Comparison of ENCODE assay signal across 9 cellular contexts in genomic region chr4:71188197-71188625, GRCh38.
DNase-seq lines count a peak whose midpoint lies in the region; ATAC-seq and TF ChIP-seq lines count a peak whose summit lies in the region.
"Had no signal": no experiment of that assay in that cellular context is flagged by ENCODE, and none has a peak within 500 bp of the region (broad histone marks: within the 10 kb centered on the region; RNA-seq: fewer than 3 reads in every experiment).

No MANE protein-coding gene starts in this region.

- TF ChIP-seq POLR2A in thyroid gland (IDR thresholded peaks at IDR 0.05), result no peak

- H3K36me3 ChIP-seq in lower lobe of right lung, result no peaks in the 10 kb centered on the region
- H3K36me3 ChIP-seq in thyroid gland, result no peaks in the 10 kb centered on the region

- intact Hi-C loops in activated naive CD4-positive, alpha-beta T cell treated with anti-CD3 and anti-CD28 coated beads for 36 hours (cut with micrococcal nuclease), result loop anchor here (5.0 kb wide), 2 partner anchors 196 to 369 kb away; partner anchors contain the start of gene DCK
- intact Hi-C loops in activated T-helper 2 cell treated with anti-CD3 and anti-CD28 coated beads, Interferon-gamma antibody, Interleukin-2, Interleukin-4, amounts not matched to agents 10 μg/mL and 5 μg/mL and 100 μg/mL, durations not matched to agents 14 hours and 24 hours and 36 hours (cut with micrococcal nuclease), result loop anchor here (10.0 kb wide), 3 partner anchors 193 to 533 kb away; partner anchors contain the start of gene DCK
- intact Hi-C loops in lower lobe of right lung (cut with DNase I) (loop anchor here (10.0 kb wide), 1 partner anchor 527 kb away; no protein-coding TSS in a partner anchor), thyroid gland (cut with DNase I) (no loop called here)

- no peak for ATAC-seq in lower lobe of right lung

- CTCF ChIA-PET in activated naive CD4-positive, alpha-beta T cell treated with anti-CD3 and anti-CD28 coated beads for 36 hours (lab: Charles Lee), result interaction anchor here (1.0 kb wide), 1 partner anchor 178 kb away, joined by 6 read pairs; no protein-coding TSS in a partner anchor

- TF ChIP-seq CTCF in lower lobe of right lung (IDR thresholded peaks at IDR 0.05) (no peak), thyroid gland (IDR thresholded peaks at IDR 0.05) (no peak)

- 8 to 9% methylated on average over 6 of the region's 6 CpGs for WGBS in thyroid gland, 2 donors

- H3K27ac Mint-ChIP-seq in activated naive CD4-positive, alpha-beta T cell treated with anti-CD3 and anti-CD28 coated beads for 36 hours, result no peak overlapping the region
- no peak overlapping the region for H3K27ac Mint-ChIP-seq in activated T-helper 2 cell treated with anti-CD3 and anti-CD28 coated beads, Interferon-gamma antibody, Interleukin-2, Interleukin-4, amounts not matched to agents 10 μg/mL and 5 μg/mL and 100 μg/mL, durations not matched to agents 14 hours and 24 hours and 36 hours

- H3K9me3 ChIP-seq in lower lobe of right lung (no peaks in the 10 kb centered on the region), thyroid gland (no peaks in the 10 kb centered on the region)

- peaks cover 5% of the 10 kb centered on the region for H3K4me1 ChIP-seq in lower lobe of right lung
- peaks cover 9 to 23% of the 10 kb centered on the region in 2 donors for H3K4me1 ChIP-seq in thyroid gland

- H3K27me3 Mint-ChIP-seq in activated naive CD4-positive, alpha-beta T cell treated with anti-CD3 and anti-CD28 coated beads for 36 hours (ENCODE audit: low read depth), result peaks cover 64% of the 10 kb centered on the region
- H3K27me3 Mint-ChIP-seq in activated T-helper 2 cell treated with anti-CD3 and anti-CD28 coated beads, Interferon-gamma antibody, Interleukin-2, Interleukin-4, amounts not matched to agents 10 μg/mL and 5 μg/mL and 100 μg/mL, durations not matched to agents 14 hours and 24 hours and 36 hours (ENCODE audit: low read depth), result peaks cover 71% of the 10 kb centered on the region

- peaks cover 18% of the 10 kb centered on the region for H3K4me1 Mint-ChIP-seq in activated naive CD4-positive, alpha-beta T cell treated with anti-CD3 and anti-CD28 coated beads for 36 hours (ENCODE audit: low read depth)
- H3K4me1 Mint-ChIP-seq in activated T-helper 2 cell treated with anti-CD3 and anti-CD28 coated beads, Interferon-gamma antibody, Interleukin-2, Interleukin-4, amounts not matched to agents 10 μg/mL and 5 μg/mL and 100 μg/mL, durations not matched to agents 14 hours and 24 hours and 36 hours (ENCODE audit: low read depth), result peaks cover 22% of the 10 kb centered on the region

- H3K27ac ChIP-seq in lower lobe of right lung (peak overlapping the region; percentile 72), thyroid gland (peak overlapping the region; percentile 80 to 93 (median 86))
- H3K27ac ChIP-seq: HL-60 had no signal

- H3K27me3 ChIP-seq in lower lobe of right lung (ENCODE audit: low read depth), result peaks cover 10% of the 10 kb centered on the region
- H3K27me3 ChIP-seq in thyroid gland, result no peaks in the 10 kb centered on the region

- no peak for DNase-seq in activated naive CD4-positive, alpha-beta T cell treated with anti-CD3 and anti-CD28 coated beads for 36 hours
- DNase-seq in activated naive CD4-positive, alpha-beta T cell treated with Interleukin-2 at 50 U/mL for 16 hours, result no peak
- no peak for DNase-seq in activated T-helper 2 cell treated with anti-CD3 and anti-CD28 coated beads, Interferon-gamma antibody, Interleukin-2, Interleukin-4, amounts not matched to agents 10 μg/mL and 5 μg/mL and 100 μg/mL, durations not matched to agents 14 hours and 24 hours and 36 hours (ENCODE audit: low spot score)
- no peak for DNase-seq in lower lobe of right lung
- peak in 1 of 2 donors; percentile 3 for DNase-seq in thyroid gland
- no peak for DNase-seq in COR-L47 (lab: John Stamatoyannopoulos, UW)
- DNase-seq in NCI-H2227 treated with DMSO at 0.1 percent for 48 hours (lab: John Stamatoyannopoulos, UW), result no peak
- no peak for DNase-seq in stimulated activated CD4-positive, alpha-beta T cell treated with anti-CD3 and anti-CD28 coated beads, Interleukin-4, amount 100 ng/mL, for 4 hours

- no peaks in the 10 kb centered on the region for H3K36me3 Mint-ChIP-seq in activated naive CD4-positive, alpha-beta T cell treated with anti-CD3 and anti-CD28 coated beads for 36 hours (ENCODE audit: low read depth)
- H3K36me3 Mint-ChIP-seq in activated T-helper 2 cell treated with anti-CD3 and anti-CD28 coated beads, Interferon-gamma antibody, Interleukin-2, Interleukin-4, amounts not matched to agents 10 μg/mL and 5 μg/mL and 100 μg/mL, durations not matched to agents 14 hours and 24 hours and 36 hours (ENCODE audit: low read depth), result no peaks in the 10 kb centered on the region

- H3K4me3 ChIP-seq in lower lobe of right lung, result peak overlapping the region; percentile 66
- peak overlapping the region in 2 of 3 donors; percentile 63 to 69 for H3K4me3 ChIP-seq in thyroid gland (replicated peaks in 1 of 3)

- no peaks in the 10 kb centered on the region for H3K9me3 Mint-ChIP-seq in activated naive CD4-positive, alpha-beta T cell treated with anti-CD3 and anti-CD28 coated beads for 36 hours
- H3K9me3 Mint-ChIP-seq in activated T-helper 2 cell treated with anti-CD3 and anti-CD28 coated beads, Interferon-gamma antibody, Interleukin-2, Interleukin-4, amounts not matched to agents 10 μg/mL and 5 μg/mL and 100 μg/mL, durations not matched to agents 14 hours and 24 hours and 36 hours, result no peaks in the 10 kb centered on the region

- peak overlapping the region; percentile 70 for H3K4me3 Mint-ChIP-seq in activated naive CD4-positive, alpha-beta T cell treated with anti-CD3 and anti-CD28 coated beads for 36 hours
- peak overlapping the region; percentile 74 for H3K4me3 Mint-ChIP-seq in activated T-helper 2 cell treated with anti-CD3 and anti-CD28 coated beads, Interferon-gamma antibody, Interleukin-2, Interleukin-4, amounts not matched to agents 10 μg/mL and 5 μg/mL and 100 μg/mL, durations not matched to agents 14 hours and 24 hours and 36 hours (ENCODE audit: low read depth)
